In the genomic region with DNA sequence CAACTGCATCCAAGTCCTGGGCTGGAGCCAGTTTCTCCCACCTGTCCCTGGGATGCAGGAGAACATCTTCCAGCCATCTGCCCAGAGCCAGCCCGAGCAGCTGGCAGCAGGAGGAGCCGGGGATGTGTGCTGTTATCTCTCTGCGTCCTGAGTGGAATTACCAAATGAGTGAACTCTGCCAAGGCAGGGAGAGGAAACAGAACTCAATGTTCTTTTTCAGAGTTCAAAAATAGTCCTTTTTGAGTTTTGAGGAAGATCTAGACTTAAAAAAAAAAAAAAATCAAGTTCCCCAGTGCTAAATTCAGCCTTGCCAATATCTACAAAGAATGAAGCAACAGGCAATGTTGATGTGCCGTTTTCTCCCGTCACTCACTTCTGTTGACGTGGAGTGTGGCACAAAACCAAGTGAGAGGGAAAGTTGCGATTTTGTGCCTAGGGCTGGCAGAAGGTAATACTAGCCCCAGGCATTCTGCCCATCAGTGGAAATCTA, we compare ENCODE assay signal across 10 cellular contexts. TPM values are rescaled to one million over a fixed set of nuclear protein-coding genes. Genes with fewer than 3 reads are reported as not detected.
DNase-seq lines count a peak whose midpoint lies in the region; ATAC-seq and TF ChIP-seq lines count a peak whose summit lies in the region.
"Had no signal": no experiment of that assay in that cellular context is flagged by ENCODE, and none has a peak within 500 bp of the region (broad histone marks: within the 10 kb centered on the region; RNA-seq: fewer than 3 reads in every experiment).

No MANE protein-coding gene starts in this region.

- no peak for ATAC-seq in GM19035 (IDR thresholded peaks at IDR 0.05; ENCODE audit: unreplicated experiment)
- no peak for ATAC-seq in HG02852 (IDR thresholded peaks at IDR 0.05; ENCODE audit: unreplicated experiment)
- no peak for ATAC-seq in HG03354 (IDR thresholded peaks at IDR 0.05; ENCODE audit: poor library complexity, severe bottlenecking, unreplicated experiment)
- ATAC-seq: natural killer cell treated with Interleukin-12 subunit alpha and Interleukin-12 subunit beta and Interleukin-15 and Interleukin-18, amount 100 ng/mL, for 72 hours had no signal

- no peak for TF ChIP-seq CTCF in glutamatergic neuron (IDR thresholded peaks at IDR 0.05; ENCODE audit: partially characterized antibody, unreplicated experiment)

- no peaks in the 10 kb centered on the region for H3K27me3 ChIP-seq in rectal smooth muscle tissue (ENCODE audit: control insufficient read depth, insufficient read depth, low read length)

- H3K4me3 Mint-ChIP-seq in glutamatergic neuron (ENCODE audit: unreplicated experiment): no peak overlapping the region
- H3K4me3 Mint-ChIP-seq: natural killer cell treated with Interleukin-12 subunit alpha and Interleukin-12 subunit beta and Interleukin-15 and Interleukin-18, amount 100 ng/mL, for 72 hours had no signal

- H3K27ac Mint-ChIP-seq in glutamatergic neuron (ENCODE audit: unreplicated experiment): no peak overlapping the region
- H3K27ac Mint-ChIP-seq: natural killer cell treated with Interleukin-12 subunit alpha and Interleukin-12 subunit beta and Interleukin-15 and Interleukin-18, amount 100 ng/mL, for 72 hours had no signal

- DNase-seq in DMS 273 treated with DMSO at 0.1 percent for 48 hours (lab: John Stamatoyannopoulos, UW) (peak; percentile 55), RPMI8226 (peak; percentile 38), glutamatergic neuron (peak; percentile 30)
- DNase-seq in stimulated activated CD4-positive, alpha-beta T cell treated with anti-CD3 and anti-CD28 coated beads, Interleukin-4, amount 100 ng/mL, for 4 hours: no peak
- DNase-seq: PC-9 had no signal

- H3K27me3 Mint-ChIP-seq in glutamatergic neuron (ENCODE audit: unreplicated experiment): peaks cover 6% of the 10 kb centered on the region

- H3K27ac ChIP-seq in rectal smooth muscle tissue (ENCODE audit: low read depth, low read length): peak overlapping the region; percentile 50
- H3K27ac ChIP-seq: PC-9 had no signal

- H3K4me3 ChIP-seq in rectal smooth muscle tissue (ENCODE audit: low read length): no peak overlapping the region
- H3K4me3 ChIP-seq: PC-9 had no signal

- H3K36me3 Mint-ChIP-seq in glutamatergic neuron (ENCODE audit: unreplicated experiment): no peaks in the 10 kb centered on the region
- H3K36me3 Mint-ChIP-seq: natural killer cell treated with Interleukin-12 subunit alpha and Interleukin-12 subunit beta and Interleukin-15 and Interleukin-18, amount 100 ng/mL, for 72 hours had no signal

- peaks cover 2% of the 10 kb centered on the region for H3K9me3 Mint-ChIP-seq in glutamatergic neuron (ENCODE audit: unreplicated experiment)
- H3K9me3 Mint-ChIP-seq: natural killer cell treated with Interleukin-12 subunit alpha and Interleukin-12 subunit beta and Interleukin-15 and Interleukin-18, amount 100 ng/mL, for 72 hours had no signal

- no peak overlapping the region for H3K9ac ChIP-seq in rectal smooth muscle tissue (ENCODE audit: low read length)

- H3K36me3 ChIP-seq in rectal smooth muscle tissue (ENCODE audit: control insufficient read depth, insufficient read depth, low read length): peaks cover 2% of the 10 kb centered on the region

- no peaks in the 10 kb centered on the region for H3K4me1 ChIP-seq in rectal smooth muscle tissue (ENCODE audit: control insufficient read depth, insufficient read depth, low read length)

- H3K4me1 Mint-ChIP-seq in glutamatergic neuron (ENCODE audit: low read depth, unreplicated experiment): peaks cover 9% of the 10 kb centered on the region

RNA-seq across cellular contexts. Expression of a gene that starts 56.2 kb away (rescaled TPM):
- total RNA-seq in glutamatergic neuron (ENCODE audit: unreplicated experiment): 0.64 TPM

Comparison
In these comparisons a context has a peak if more than half of its experiments do, and no peak if none do; other contexts are left out.
1. DNase-seq: peak in DMS 273 treated with DMSO at 0.1 percent for 48 hours (single experiment), RPMI8226 (single experiment) and glutamatergic neuron (single experiment); none in stimulated activated CD4-positive, alpha-beta T cell treated with anti-CD3 and anti-CD28 coated beads, Interleukin-4, amount 100 ng/mL, for 4 hours (0 of 2).